2 cellular contexts compared by ENCODE assay signal in genomic region chr7:147564771-147565476, GRCh38.
TF ChIP-seq lines count a peak whose summit lies in the region.

No MANE protein-coding gene starts in this region.

TF ChIP-seq in GM23338, 12 proteins besides CTCF, POLR2A, EP300 and RAD21:
- no peak for TF ChIP-seq EZH2 (IDR thresholded peaks at IDR 0.05; ENCODE audit: low read depth, unreplicated experiment)
- TF ChIP-seq POLR2AphosphoS5 (IDR thresholded peaks at IDR 0.05; ENCODE audit: low read depth) = no peak

TF ChIP-seq in WTC11, 78 proteins besides CTCF, POLR2A, EP300 and RAD21:
- no peak for TF ChIP-seq ZNF138 (CRISPR knock-in tag; conservative IDR thresholded peaks at IDR 0.05)
- TF ChIP-seq PREB (CRISPR knock-in tag; IDR thresholded peaks at IDR 0.05; ENCODE audit: borderline replicate concordance) = no peak
- no peak for TF ChIP-seq JAZF1 (CRISPR knock-in tag; IDR thresholded peaks at IDR 0.05)
- TF ChIP-seq AFF4 (CRISPR knock-in tag; IDR thresholded peaks at IDR 0.05; ENCODE audit: borderline replicate concordance) = no peak
